ENCODE assay signal across 1 cellular context in genomic region chr7:151472644-151473380, GRCh38.
TF ChIP-seq lines count a peak whose summit lies in the region.

No MANE protein-coding gene starts in this region.

TF ChIP-seq in GM12878, 131 proteins besides CTCF, POLR2A, EP300 and RAD21 (continued from another document and continues in another):
- TF ChIP-seq MYB (IDR thresholded peaks at IDR 0.05; ENCODE audit: borderline replicate concordance, low read depth, low read length), result no peak
- TF ChIP-seq STAT1 (conservative IDR thresholded peaks at IDR 0.05), result no peak
- no peak for TF ChIP-seq RB1 (IDR thresholded peaks at IDR 0.05; ENCODE audit: borderline replicate concordance)
- no peak for TF ChIP-seq ATF3 (IDR thresholded peaks at IDR 0.05; ENCODE audit: borderline replicate concordance, extremely low read depth, low read depth, low read length)
- TF ChIP-seq YY1 (IDR thresholded peaks at IDR 0.05; ENCODE audit: low read depth, low read length), result 0 out of 2 replicates have a peak, but pooled peaks have one; percentile 40
- peak; percentile 98 for TF ChIP-seq RUNX3 (IDR thresholded peaks at IDR 0.05; ENCODE audit: low read length)
- TF ChIP-seq ZBTB4 (CRISPR knock-in tag; IDR thresholded peaks at IDR 0.05), result no peak
- peak; percentile 29; the same call in 1 of the 2 replicates for TF ChIP-seq TBL1XR1 (IDR thresholded peaks at IDR 0.05; ENCODE audit: low read depth, low read length)
- TF ChIP-seq BCLAF1 (IDR thresholded peaks at IDR 0.05), result no peak
- no peak for TF ChIP-seq NR2C1 (IDR thresholded peaks at IDR 0.05)
- no peak for TF ChIP-seq ZNF24 (IDR thresholded peaks at IDR 0.05)
- no peak for TF ChIP-seq POLR2AphosphoS2 (IDR thresholded peaks at IDR 0.05; ENCODE audit: low read depth, low read length)
- TF ChIP-seq ZNF622 (IDR thresholded peaks at IDR 0.05), result no peak
- no peak for TF ChIP-seq CEBPZ (IDR thresholded peaks at IDR 0.05; ENCODE audit: low read depth, low read length)
- peak; percentile 97 for TF ChIP-seq FOXM1 (IDR thresholded peaks at IDR 0.05; ENCODE audit: low read depth, low read length)
- no peak for TF ChIP-seq PRDM15 (CRISPR knock-in tag; IDR thresholded peaks at IDR 0.05)
- no peak for TF ChIP-seq SIN3A (IDR thresholded peaks at IDR 0.05; ENCODE audit: low read depth, low read length)
- TF ChIP-seq ETV6 (conservative IDR thresholded peaks at IDR 0.05 in 1 of 2, IDR thresholded peaks at IDR 0.05 in 1 of 2; ENCODE audit: borderline replicate concordance in 1 of 2, low read depth in 1 of 2), result peak in 1 of 2 experiments; percentile 67; a peak in 2 of 4 replicates
- TF ChIP-seq CUX1 (IDR thresholded peaks at IDR 0.05; ENCODE audit: insufficient replicate concordance, low read depth, low read length), result peak; percentile 40
- no peak for TF ChIP-seq ZNF274 (IDR thresholded peaks at IDR 0.05; ENCODE audit: insufficient read depth, insufficient read length)
- TF ChIP-seq NFXL1 (IDR thresholded peaks at IDR 0.05; ENCODE audit: borderline replicate concordance), result no peak
- 0 out of 2 replicates have a peak, but pooled peaks have one; percentile 73 for TF ChIP-seq ATF2 (IDR thresholded peaks at IDR 0.05; ENCODE audit: low read length)
- no peak for TF ChIP-seq EGR1 (IDR thresholded peaks at IDR 0.05; ENCODE audit: borderline replicate concordance in 1 of 2, low read depth in 2 of 2, low read length in 2 of 2)
- no peak for TF ChIP-seq SRF (IDR thresholded peaks at IDR 0.05; ENCODE audit: low read depth in 2 of 2, low read length in 2 of 2)
- TF ChIP-seq BCL3 (IDR thresholded peaks at IDR 0.05; ENCODE audit: borderline replicate concordance, insufficient read depth, low read depth, low read length, poor library complexity, severe bottlenecking), result no peak
- TF ChIP-seq BRCA1 (IDR thresholded peaks at IDR 0.05; ENCODE audit: low read depth, low read length), result no peak
- peak; percentile 97 for TF ChIP-seq CBFB (IDR thresholded peaks at IDR 0.05; ENCODE audit: low read depth)
- TF ChIP-seq SREBF1 (IDR thresholded peaks at IDR 0.05; ENCODE audit: low read length), result no peak
- 0 out of 2 replicates have a peak, but pooled peaks have one; percentile 47 for TF ChIP-seq TCF7 (IDR thresholded peaks at IDR 0.05; ENCODE audit: borderline replicate concordance)
